ENCODE assay signal across 8 cellular contexts in the genomic region with DNA sequence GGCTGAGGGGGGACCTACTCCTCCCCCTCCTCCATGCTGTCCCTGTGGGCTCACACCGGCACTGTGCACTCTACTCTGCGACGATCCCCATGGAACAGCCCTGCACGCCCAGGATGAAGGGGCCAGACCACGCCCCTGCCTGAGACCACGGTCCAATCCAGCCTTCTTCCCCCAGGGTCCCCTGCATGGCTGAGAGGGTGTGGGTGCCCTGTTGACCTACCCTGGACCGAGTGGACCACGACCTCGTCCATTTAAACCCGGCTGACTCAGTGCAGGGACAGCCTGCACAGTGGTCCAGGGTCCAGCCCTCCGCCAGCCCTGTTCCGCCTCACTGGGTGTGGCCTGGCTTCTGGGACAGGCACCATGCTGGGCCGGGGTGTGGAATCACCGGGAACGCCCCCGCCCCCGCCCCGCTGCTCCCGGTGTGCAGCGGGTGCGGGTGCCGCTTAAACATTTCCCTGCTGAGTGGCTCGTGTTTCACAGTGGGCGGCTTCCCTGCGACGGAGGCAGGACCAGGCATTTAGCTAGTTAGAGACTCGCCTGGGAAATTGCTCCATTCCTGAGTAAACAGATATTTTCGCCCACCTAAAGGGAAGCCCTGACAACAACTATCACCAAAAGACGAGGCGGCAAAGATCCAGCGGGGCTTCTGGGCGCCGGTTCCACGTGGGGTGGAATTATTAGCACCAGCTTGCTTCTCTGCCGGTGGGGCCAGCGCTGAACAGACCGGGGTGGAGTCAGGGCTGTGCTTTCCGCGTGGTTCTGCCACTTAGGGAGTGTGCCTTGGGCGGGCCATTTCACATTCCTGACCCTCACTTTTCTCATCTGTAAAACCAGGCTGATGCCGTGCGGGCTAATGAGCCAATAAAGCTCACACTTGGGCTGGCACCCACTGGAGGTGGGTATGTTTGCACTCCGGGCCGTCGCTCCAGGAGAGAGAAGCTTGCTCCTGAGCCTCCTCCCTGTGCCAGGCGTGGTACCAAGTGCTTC. TPM values are rescaled to one million over a fixed set of nuclear protein-coding genes. Genes with fewer than 3 reads are reported as not detected.
DNase-seq lines count a peak whose midpoint lies in the region; ATAC-seq, FAIRE-seq and TF ChIP-seq lines count a peak whose summit lies in the region.

No MANE protein-coding gene starts in this region.

- ATAC-seq in HG02973 (IDR thresholded peaks at IDR 0.05; ENCODE audit: unreplicated experiment): no peak

- DNase-seq in Ammon's horn (ENCODE audit: low spot score) (peak; percentile 47), HFFc6 (no peak), islet precursor cell (peak; percentile 83), urothelium cell line (ENCODE audit: low spot score) (peak; percentile 64), glutamatergic neuron (no peak)
- no peak for DNase-seq in stimulated activated CD8-positive, alpha-beta memory T cell treated with anti-CD3 and anti-CD28 coated beads, Interleukin-4, amount 100 ng/mL, for 48 hours

- no peaks in the 10 kb centered on the region for H3K9me3 Mint-ChIP-seq in HFFc6
- H3K9me3 Mint-ChIP-seq in activated naive CD8-positive, alpha-beta T cell (ENCODE audit: low read depth): no peaks in the 10 kb centered on the region
- H3K9me3 Mint-ChIP-seq in glutamatergic neuron (ENCODE audit: unreplicated experiment): peaks cover 2% of the 10 kb centered on the region

- TF ChIP-seq CTCF in HFFc6 (IDR thresholded peaks at IDR 0.05) (no peak), glutamatergic neuron (IDR thresholded peaks at IDR 0.05; ENCODE audit: partially characterized antibody, unreplicated experiment) (no peak)

- H3K27ac Mint-ChIP-seq in HFFc6 (no peak overlapping the region; the same call in 1 of the 2 replicates), glutamatergic neuron (ENCODE audit: unreplicated experiment) (no peak overlapping the region)
- H3K27ac Mint-ChIP-seq in activated naive CD8-positive, alpha-beta T cell: no peak overlapping the region

- peaks cover 45% of the 10 kb centered on the region for H3K27me3 Mint-ChIP-seq in HFFc6 (ENCODE audit: insufficient read depth)
- peaks cover 11% of the 10 kb centered on the region for H3K27me3 Mint-ChIP-seq in activated naive CD8-positive, alpha-beta T cell
- H3K27me3 Mint-ChIP-seq in glutamatergic neuron (ENCODE audit: unreplicated experiment): peaks cover 2% of the 10 kb centered on the region

- H3K4me1 Mint-ChIP-seq in HFFc6 (ENCODE audit: low read depth): peaks cover 11% of the 10 kb centered on the region
- H3K4me1 Mint-ChIP-seq in activated naive CD8-positive, alpha-beta T cell (ENCODE audit: low read depth): peaks cover 18% of the 10 kb centered on the region
- H3K4me1 Mint-ChIP-seq in glutamatergic neuron (ENCODE audit: low read depth, unreplicated experiment): peaks cover 13% of the 10 kb centered on the region

- H3K4me3 Mint-ChIP-seq in HFFc6 (peak overlapping the region; percentile 61), glutamatergic neuron (ENCODE audit: unreplicated experiment) (no peak overlapping the region)
- peak overlapping the region; percentile 42 for H3K4me3 Mint-ChIP-seq in activated naive CD8-positive, alpha-beta T cell

- FAIRE-seq in urothelium cell line (lab: Jason Lieb, UNC): peak; percentile 32

- H3K36me3 Mint-ChIP-seq in HFFc6 (ENCODE audit: low read depth) (no peaks in the 10 kb centered on the region), glutamatergic neuron (ENCODE audit: unreplicated experiment) (no peaks in the 10 kb centered on the region)
- no peaks in the 10 kb centered on the region for H3K36me3 Mint-ChIP-seq in activated naive CD8-positive, alpha-beta T cell

RNA-seq across cellular contexts. Expression of gene DBH, which starts 22.6 kb away (rescaled TPM):
- not detected for total RNA-seq in HFFc6 (2021; fragmentation: NEBNext Ultra II Directional; extraction: Animal tissue kit (Norgen Biotek cat#: 25700))
- 1.8 TPM for total RNA-seq in glutamatergic neuron (ENCODE audit: unreplicated experiment)

RNA-seq across cellular contexts. Expression of gene FAM163B, which starts 49.5 kb away (rescaled TPM):
- total RNA-seq in HFFc6 (2021; fragmentation: NEBNext Ultra II Directional; extraction: Animal tissue kit (Norgen Biotek cat#: 25700)): not detected
- total RNA-seq in glutamatergic neuron (ENCODE audit: unreplicated experiment): 0.51 TPM

Comparison
In these comparisons a context has a peak if more than half of its experiments do, and no peak if none do; other contexts are left out.
1. DNase-seq: peak in Ammon's horn (single experiment), islet precursor cell (single experiment) and urothelium cell line (single experiment); none in HFFc6 (single experiment), glutamatergic neuron (single experiment) and stimulated activated CD8-positive, alpha-beta memory T cell treated with anti-CD3 and anti-CD28 coated beads, Interleukin-4, amount 100 ng/mL, for 48 hours (single experiment).